Comparison of ENCODE assay signal across 20 cellular contexts in the genomic region with DNA sequence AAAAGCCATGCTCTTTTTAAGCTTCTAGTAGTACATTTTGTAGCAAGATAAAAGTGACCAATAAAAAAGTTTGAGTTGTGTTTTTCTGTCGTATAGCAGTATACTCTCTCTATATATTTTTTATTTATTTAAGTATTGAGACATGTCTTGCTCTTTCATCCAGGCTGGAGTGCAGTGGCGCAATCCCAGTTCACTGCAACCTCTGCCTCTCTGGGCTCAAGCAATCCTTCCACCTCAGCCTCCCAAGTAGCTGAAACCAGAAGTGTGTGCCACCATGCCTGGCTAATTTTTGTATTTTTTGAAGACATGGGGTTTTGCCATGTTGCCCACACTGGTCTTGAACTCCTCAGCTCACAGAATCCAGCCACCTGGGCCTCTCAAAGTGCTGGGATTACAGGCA. TPM values are rescaled to one million over a fixed set of nuclear protein-coding genes. Genes with fewer than 3 reads are reported as not detected.
DNase-seq lines count a peak whose midpoint lies in the region; ATAC-seq and TF ChIP-seq lines count a peak whose summit lies in the region.
"Had no signal": no experiment of that assay in that cellular context is flagged by ENCODE, and none has a peak within 500 bp of the region (broad histone marks: within the 10 kb centered on the region; RNA-seq: fewer than 3 reads in every experiment).

No MANE protein-coding gene starts in this region.

- no peaks in the 10 kb centered on the region for H3K9me3 ChIP-seq in CD4-positive, alpha-beta T cell (ENCODE audit: control insufficient read depth, low read length)
- H3K9me3 ChIP-seq: BE2C had no signal

- no peak for ATAC-seq in activated naive CD8-positive, alpha-beta T cell treated with anti-CD3 and anti-CD28 coated beads, Interleukin-2, amount 50 U/mL, for 24 hours
- no peak for ATAC-seq in CD4-positive, alpha-beta T cell (ENCODE audit: poor library complexity)
- no peak for ATAC-seq in HG03095 (IDR thresholded peaks at IDR 0.05; ENCODE audit: unreplicated experiment)
- ATAC-seq: GM23338, HCT116 had no signal

- no peak overlapping the region for H3K27ac Mint-ChIP-seq in activated naive CD8-positive, alpha-beta T cell
- no peak overlapping the region for H3K27ac Mint-ChIP-seq in activated naive CD8-positive, alpha-beta T cell treated with anti-CD3 and anti-CD28 coated beads, Interleukin-2, amount 50 U/mL, for 24 hours
- H3K27ac Mint-ChIP-seq in CD4-positive, alpha-beta T cell: no peak overlapping the region
- H3K27ac Mint-ChIP-seq in brain (no peak overlapping the region), neural crest cell (ENCODE audit: unreplicated experiment) (no peak overlapping the region)
- H3K27ac Mint-ChIP-seq in activated CD4-positive, alpha-beta memory T cell treated with anti-CD3 and anti-CD28 coated beads, Interleukin-2, amount 10 ng/mL, durations not matched to agents 7 days and 5 days: no peak overlapping the region
- H3K27ac Mint-ChIP-seq: CD14-positive monocyte, GM23338, H9 had no signal

- H3K4me1 Mint-ChIP-seq in activated naive CD8-positive, alpha-beta T cell (ENCODE audit: low read depth): peaks cover 17% of the 10 kb centered on the region
- peaks cover 18% of the 10 kb centered on the region for H3K4me1 Mint-ChIP-seq in activated naive CD8-positive, alpha-beta T cell treated with anti-CD3 and anti-CD28 coated beads, Interleukin-2, amount 50 U/mL, for 24 hours
- H3K4me1 Mint-ChIP-seq in CD4-positive, alpha-beta T cell (ENCODE audit: low read depth): peaks cover 19% of the 10 kb centered on the region
- peaks cover 11% of the 10 kb centered on the region for H3K4me1 Mint-ChIP-seq in brain
- peaks cover 9% of the 10 kb centered on the region for H3K4me1 Mint-ChIP-seq in neural crest cell
- H3K4me1 Mint-ChIP-seq in activated CD4-positive, alpha-beta memory T cell treated with anti-CD3 and anti-CD28 coated beads, Interleukin-2, amount 10 ng/mL, durations not matched to agents 7 days and 5 days: peaks cover 14% of the 10 kb centered on the region

- no peak for DNase-seq in activated naive CD8-positive, alpha-beta T cell treated with anti-CD3 and anti-CD28 coated beads, Interleukin-2, amount 50 U/mL, for 24 hours
- DNase-seq in CD4-positive, alpha-beta T cell: no peak
- DNase-seq in neural crest cell (ENCODE audit: low read depth, low spot score): no peak
- DNase-seq in stimulated activated CD4-positive, alpha-beta T cell treated with anti-CD3 and anti-CD28 coated beads, Interleukin-1b, Interleukin-23, amount 100 ng/mL, for 48 hours: no peak
- DNase-seq in activated CD4-positive, alpha-beta memory T cell treated with anti-CD3 and anti-CD28 coated beads, Interleukin-2, amount 10 ng/mL, durations not matched to agents 7 days and 5 days: no peak
- DNase-seq: AML-193; BE2C; CD4-positive, alpha-beta memory T cell; COR-L47; DMS153; DND-41; H9 had no signal

- CTCF ChIA-PET in CD4-positive, alpha-beta T cell (lab: Charles Lee): no interaction called here
- CTCF ChIA-PET in activated CD4-positive, alpha-beta memory T cell treated with anti-CD3 and anti-CD28 coated beads, Interleukin-2, amount 10 ng/mL, durations not matched to agents 7 days and 5 days (lab: Charles Lee): no interaction called here

- POLR2A ChIA-PET in CD4-positive, alpha-beta T cell (lab: Charles Lee): no interaction called here
- POLR2A ChIA-PET in activated CD4-positive, alpha-beta memory T cell treated with anti-CD3 and anti-CD28 coated beads, Interleukin-2, amount 10 ng/mL, durations not matched to agents 7 days and 5 days (lab: Charles Lee): no interaction called here

- intact Hi-C loops in CD4-positive, alpha-beta T cell (cut with DNase I, micrococcal nuclease): loop anchor here in 1 of 2 experiments (5.0 to 10.0 kb wide), 2 partner anchors 405 to 1223 kb away; no protein-coding TSS in a partner anchor

- H3K9me3 Mint-ChIP-seq in activated naive CD8-positive, alpha-beta T cell (ENCODE audit: low read depth): no peaks in the 10 kb centered on the region
- no peaks in the 10 kb centered on the region for H3K9me3 Mint-ChIP-seq in activated naive CD8-positive, alpha-beta T cell treated with anti-CD3 and anti-CD28 coated beads, Interleukin-2, amount 50 U/mL, for 24 hours
- H3K9me3 Mint-ChIP-seq in CD4-positive, alpha-beta T cell: no peaks in the 10 kb centered on the region
- H3K9me3 Mint-ChIP-seq in brain (no peaks in the 10 kb centered on the region), neural crest cell (no peaks in the 10 kb centered on the region)
- no peaks in the 10 kb centered on the region for H3K9me3 Mint-ChIP-seq in activated CD4-positive, alpha-beta memory T cell treated with anti-CD3 and anti-CD28 coated beads, Interleukin-2, amount 10 ng/mL, durations not matched to agents 7 days and 5 days
- H3K9me3 Mint-ChIP-seq: CD4-positive, alpha-beta memory T cell; GM23338; H9 had no signal

- H3K27me3 Mint-ChIP-seq in activated naive CD8-positive, alpha-beta T cell: peaks cover 3% of the 10 kb centered on the region
- peaks cover 8% of the 10 kb centered on the region for H3K27me3 Mint-ChIP-seq in activated naive CD8-positive, alpha-beta T cell treated with anti-CD3 and anti-CD28 coated beads, Interleukin-2, amount 50 U/mL, for 24 hours
- H3K27me3 Mint-ChIP-seq in CD4-positive, alpha-beta T cell: peaks cover 13% of the 10 kb centered on the region
- H3K27me3 Mint-ChIP-seq in brain: peaks cover 6% of the 10 kb centered on the region
- peaks cover 3% of the 10 kb centered on the region for H3K27me3 Mint-ChIP-seq in neural crest cell (ENCODE audit: low read depth)
- peaks cover 6% of the 10 kb centered on the region for H3K27me3 Mint-ChIP-seq in activated CD4-positive, alpha-beta memory T cell treated with anti-CD3 and anti-CD28 coated beads, Interleukin-2, amount 10 ng/mL, durations not matched to agents 7 days and 5 days

- TF ChIP-seq CTCF in CD4-positive, alpha-beta T cell (IDR thresholded peaks at IDR 0.05): no peak
- TF ChIP-seq CTCF in brain (conservative IDR thresholded peaks at IDR 0.05) (no peak), neural crest cell (conservative IDR thresholded peaks at IDR 0.05) (no peak)

- H3K27me3 ChIP-seq in CD4-positive, alpha-beta T cell (ENCODE audit: control insufficient read depth, insufficient read depth, low read length): no peaks in the 10 kb centered on the region
- H3K27me3 ChIP-seq: BE2C; BLaER1 treated with 17β-estradiol and CSF1 and Interleukin-3, amounts not matched to agents 10 nM and 100 nM had no signal

- peak overlapping the region; percentile 9 for H3K4me3 Mint-ChIP-seq in activated naive CD8-positive, alpha-beta T cell
- no peak overlapping the region for H3K4me3 Mint-ChIP-seq in activated naive CD8-positive, alpha-beta T cell treated with anti-CD3 and anti-CD28 coated beads, Interleukin-2, amount 50 U/mL, for 24 hours
- peak overlapping the region; percentile 50 for H3K4me3 Mint-ChIP-seq in CD4-positive, alpha-beta T cell
- peak overlapping the region in 3 of 5 experiments; percentile 37 to 80 (median 62) for H3K4me3 Mint-ChIP-seq in brain
- peak overlapping the region; percentile 84 for H3K4me3 Mint-ChIP-seq in neural crest cell
- no peak overlapping the region for H3K4me3 Mint-ChIP-seq in activated CD4-positive, alpha-beta memory T cell treated with anti-CD3 and anti-CD28 coated beads, Interleukin-2, amount 10 ng/mL, durations not matched to agents 7 days and 5 days
- H3K4me3 Mint-ChIP-seq: CD14-positive monocyte, GM23338, H9 had no signal

- no peak overlapping the region for H3K27ac ChIP-seq in CD4-positive, alpha-beta T cell (ENCODE audit: low read depth, low read length)
- H3K27ac ChIP-seq: 22Rv1; BLaER1 treated with 17β-estradiol and CSF1 and Interleukin-3, amounts not matched to agents 10 nM and 100 nM had no signal

- H3K36me3 Mint-ChIP-seq in activated naive CD8-positive, alpha-beta T cell: peaks cover 3% of the 10 kb centered on the region
- H3K36me3 Mint-ChIP-seq in activated naive CD8-positive, alpha-beta T cell treated with anti-CD3 and anti-CD28 coated beads, Interleukin-2, amount 50 U/mL, for 24 hours (ENCODE audit: low read depth): peaks cover 7% of the 10 kb centered on the region
- peaks cover 15% of the 10 kb centered on the region for H3K36me3 Mint-ChIP-seq in CD4-positive, alpha-beta T cell (ENCODE audit: low read depth)
- H3K36me3 Mint-ChIP-seq in brain (no peaks in the 10 kb centered on the region), neural crest cell (ENCODE audit: low read depth) (no peaks in the 10 kb centered on the region)
- H3K36me3 Mint-ChIP-seq in activated CD4-positive, alpha-beta memory T cell treated with anti-CD3 and anti-CD28 coated beads, Interleukin-2, amount 10 ng/mL, durations not matched to agents 7 days and 5 days (ENCODE audit: low read depth): peaks cover 2% of the 10 kb centered on the region
- H3K36me3 Mint-ChIP-seq: CD14-positive monocyte had no signal

RNA-seq across cellular contexts. Expression of gene SUGCT, which starts 2.8 kb away (rescaled TPM):
- 1 to 10 TPM in 1 of 2 experiments, under 1 TPM in 1; 0.95 to 1.2 TPM for total RNA-seq in CD4-positive, alpha-beta T cell
- polyA plus RNA-seq in brain (ENCODE audit: insufficient read depth, low read depth, low replicate concordance): 1.1 TPM
- 5.9 and 7.8 TPM in 2 replicates for total RNA-seq in neural crest cell
- not detected for total RNA-seq in activated CD4-positive, alpha-beta memory T cell treated with anti-CD3 and anti-CD28 coated beads, Interleukin-2, amount 10 ng/mL, durations not matched to agents 7 days and 5 days
- polyA plus RNA-seq: CD14-positive monocyte had no signal

RNA-seq across cellular contexts. Expression of gene MPLKIP, which starts 3.1 kb away (rescaled TPM):
- total RNA-seq in CD4-positive, alpha-beta T cell: 10 to 100 TPM; 14.3 to 14.9 TPM
- 54.7 TPM for polyA plus RNA-seq in brain (ENCODE audit: insufficient read depth, low read depth, low replicate concordance)
- total RNA-seq in neural crest cell: 42.1 and 44.0 TPM in 2 replicates
- 10 to 100 TPM; 34.4 to 35.1 TPM for total RNA-seq in activated CD4-positive, alpha-beta memory T cell treated with anti-CD3 and anti-CD28 coated beads, Interleukin-2, amount 10 ng/mL, durations not matched to agents 7 days and 5 days

Comparison
In these comparisons a context has a peak if more than half of its experiments do, and no peak if none do; other contexts are left out.
1. H3K4me3 Mint-ChIP-seq: peak in activated naive CD8-positive, alpha-beta T cell (single experiment), CD4-positive, alpha-beta T cell (single experiment), brain (3 of 5) and neural crest cell (single experiment); none in activated naive CD8-positive, alpha-beta T cell treated with anti-CD3 and anti-CD28 coated beads, Interleukin-2, amount 50 U/mL, for 24 hours (single experiment) and activated CD4-positive, alpha-beta memory T cell treated with anti-CD3 and anti-CD28 coated beads, Interleukin-2, amount 10 ng/mL, durations not matched to agents 7 days and 5 days (single experiment).